ENCODE assay signal across 8 cellular contexts in genomic region chr17:18033442-18034099, GRCh38. TPM values are rescaled to one million over a fixed set of nuclear protein-coding genes. Genes with fewer than 3 reads are reported as not detected.
A peak's percentile ranks its signal among the peaks of the same experiment; 100 is the strongest.
DNase-seq lines count a peak whose midpoint lies in the region; ATAC-seq and TF ChIP-seq lines count a peak whose summit lies in the region.

No MANE protein-coding gene starts in this region.

- H3K27ac ChIP-seq in Karpas-422 (ENCODE audit: low read length) (no peak overlapping the region), OCI-LY3 (ENCODE audit: low read length) (no peak overlapping the region), parathyroid adenoma (no peak overlapping the region)

- peaks cover 33% of the 10 kb centered on the region for H3K4me1 Mint-ChIP-seq in activated naive CD4-positive, alpha-beta T cell treated with anti-CD3 and anti-CD28 coated beads for 36 hours (ENCODE audit: low read depth)

- H3K4me3 ChIP-seq in Karpas-422 (ENCODE audit: low read length) (no peak overlapping the region), OCI-LY3 (ENCODE audit: low read length) (no peak overlapping the region), parathyroid adenoma (ENCODE audit: low read depth, low read length) (no peak overlapping the region)

- no peak overlapping the region; the same call in 1 of the 2 replicates for H3K9ac ChIP-seq in Karpas-422 (ENCODE audit: low read length)
- H3K9ac ChIP-seq in OCI-LY3 (ENCODE audit: low read length), result no peak overlapping the region
- H3K9ac ChIP-seq in parathyroid adenoma, result no peak overlapping the region

- CTCF ChIA-PET in activated naive CD4-positive, alpha-beta T cell treated with anti-CD3 and anti-CD28 coated beads for 36 hours (lab: Charles Lee), result interaction anchor here (0.6 to 1.8 kb wide), 22 partner anchors 8 to 351 kb away, joined by 3 to 21 read pairs (median 3); no protein-coding TSS in a partner anchor

- H2AFZ ChIP-seq in Karpas-422 (ENCODE audit: low read length) (no peak overlapping the region), OCI-LY3 (ENCODE audit: low read depth, low read length) (no peak overlapping the region), parathyroid adenoma (no peak overlapping the region)

- no peaks in the 10 kb centered on the region for H3K36me3 Mint-ChIP-seq in activated naive CD4-positive, alpha-beta T cell treated with anti-CD3 and anti-CD28 coated beads for 36 hours (ENCODE audit: low read depth)

- H3K4me1 ChIP-seq in Karpas-422 (ENCODE audit: low read length) (peaks cover 52% of the 10 kb centered on the region), OCI-LY3 (ENCODE audit: low read length) (peaks cover 8% of the 10 kb centered on the region), parathyroid adenoma (peaks cover 14% of the 10 kb centered on the region)

- no peaks in the 10 kb centered on the region for H3K9me3 Mint-ChIP-seq in activated naive CD4-positive, alpha-beta T cell treated with anti-CD3 and anti-CD28 coated beads for 36 hours

- H4K20me1 ChIP-seq in Karpas-422 (ENCODE audit: insufficient read depth, low read depth, low read length), result no peaks in the 10 kb centered on the region
- H4K20me1 ChIP-seq in OCI-LY3 (ENCODE audit: insufficient read depth, low read length), result no peaks in the 10 kb centered on the region

- intact Hi-C loops in activated naive CD4-positive, alpha-beta T cell treated with anti-CD3 and anti-CD28 coated beads for 36 hours (cut with micrococcal nuclease), result loop anchor here (1.0 to 5.0 kb wide), 5 partner anchors 49 to 352 kb away; partner anchors contain the start of gene RAI1

- ATAC-seq in GM21381 (IDR thresholded peaks at IDR 0.05; ENCODE audit: unreplicated experiment), result peak; percentile 54

- no peak overlapping the region for H3K27ac Mint-ChIP-seq in activated naive CD4-positive, alpha-beta T cell treated with anti-CD3 and anti-CD28 coated beads for 36 hours

- H3K9me3 ChIP-seq in Karpas-422 (ENCODE audit: low read length), result no peaks in the 10 kb centered on the region
- no peaks in the 10 kb centered on the region for H3K9me3 ChIP-seq in OCI-LY3 (ENCODE audit: insufficient read depth, low read length)
- no peaks in the 10 kb centered on the region for H3K9me3 ChIP-seq in parathyroid adenoma (ENCODE audit: control insufficient read depth, low read length)

- H3K4me2 ChIP-seq in Karpas-422 (ENCODE audit: low read depth, low read length, poor library complexity, severe bottlenecking) (peak overlapping the region; percentile 15), OCI-LY3 (ENCODE audit: low read length) (no peak overlapping the region), parathyroid adenoma (ENCODE audit: low read length) (no peak overlapping the region)

- no peaks in the 10 kb centered on the region for H3K27me3 Mint-ChIP-seq in activated naive CD4-positive, alpha-beta T cell treated with anti-CD3 and anti-CD28 coated beads for 36 hours (ENCODE audit: low read depth)

- peaks cover 84% of the 10 kb centered on the region for H3K79me2 ChIP-seq in Karpas-422 (ENCODE audit: low read length)
- peaks cover 20% of the 10 kb centered on the region for H3K79me2 ChIP-seq in OCI-LY3 (ENCODE audit: low read length)
- peaks cover 46% of the 10 kb centered on the region for H3K79me2 ChIP-seq in parathyroid adenoma

- peak; percentile 26 for DNase-seq in DMS114 treated with DMSO at 0.1 percent for 48 hours (lab: John Stamatoyannopoulos, UW; ENCODE audit: unreplicated experiment)
- DNase-seq in Karpas-422, result peak; percentile 94
- peak; percentile 74 for DNase-seq in activated naive CD4-positive, alpha-beta T cell treated with anti-CD3 and anti-CD28 coated beads for 36 hours
- DNase-seq in globus pallidus (ENCODE audit: low spot score), result peak; percentile 79
- DNase-seq in ecto neural progenitor cell (ENCODE audit: low spot score), result no peak

- TF ChIP-seq CTCF in OCI-LY3 (IDR thresholded peaks at IDR 0.05; ENCODE audit: low read depth, low read length) (peak; percentile 48), parathyroid adenoma (IDR thresholded peaks at IDR 0.05) (peak; percentile 72)

- H3K36me3 ChIP-seq in Karpas-422 (ENCODE audit: insufficient read depth, low read length) (no peaks in the 10 kb centered on the region), OCI-LY3 (replicated peaks; ENCODE audit: low read depth, low read length) (no peaks in the 10 kb centered on the region), parathyroid adenoma (ENCODE audit: control insufficient read depth, insufficient read depth, low read length) (no peaks in the 10 kb centered on the region)

- H3K27me3 ChIP-seq in Karpas-422 (ENCODE audit: low read length), result no peaks in the 10 kb centered on the region
- no peaks in the 10 kb centered on the region for H3K27me3 ChIP-seq in OCI-LY3 (ENCODE audit: low read depth, low read length)
- H3K27me3 ChIP-seq in parathyroid adenoma (ENCODE audit: control insufficient read depth, insufficient read depth, low read length), result no peaks in the 10 kb centered on the region

- no peak overlapping the region for H3K4me3 Mint-ChIP-seq in activated naive CD4-positive, alpha-beta T cell treated with anti-CD3 and anti-CD28 coated beads for 36 hours

- H3K9me2 ChIP-seq in Karpas-422 (replicated peaks; ENCODE audit: insufficient read depth, low read length), result no peaks in the 10 kb centered on the region

RNA-seq across cellular contexts. Expression of gene ATPAF2, which starts 5.4 kb away (rescaled TPM):
- 38.8 and 49.7 TPM in 2 replicates for total RNA-seq in Karpas-422 (2014; rRNA removed; shearing (Covaris generic); ENCODE audit: low replicate concordance)
- total RNA-seq in activated naive CD4-positive, alpha-beta T cell treated with anti-CD3 and anti-CD28 coated beads for 36 hours, result 10 to 100 TPM; 24.7 to 25.7 TPM

RNA-seq across cellular contexts. Expression of gene GID4, which starts 5.6 kb away (rescaled TPM):
- total RNA-seq in Karpas-422 (2014; rRNA removed; shearing (Covaris generic); ENCODE audit: low replicate concordance), result 7.8 and 8.9 TPM in 2 replicates
- total RNA-seq in activated naive CD4-positive, alpha-beta T cell treated with anti-CD3 and anti-CD28 coated beads for 36 hours, result 1 to 10 TPM; 5.2 to 6.0 TPM

RNA-seq across cellular contexts. Expression of gene DRG2, which starts 54.2 kb away (rescaled TPM):
- 21.5 and 26.3 TPM in 2 replicates for total RNA-seq in Karpas-422 (2014; rRNA removed; shearing (Covaris generic); ENCODE audit: low replicate concordance)
- 10 to 100 TPM; 38.4 to 38.7 TPM for total RNA-seq in activated naive CD4-positive, alpha-beta T cell treated with anti-CD3 and anti-CD28 coated beads for 36 hours
